Comparison of ENCODE assay signal across 8 cellular contexts in genomic region chr19:12939908-12940533, GRCh38. TPM values are rescaled to one million over a fixed set of nuclear protein-coding genes. Genes with fewer than 3 reads are reported as not detected.
DNase-seq lines count a peak whose midpoint lies in the region; ATAC-seq, FAIRE-seq and TF ChIP-seq lines count a peak whose summit lies in the region.

No MANE protein-coding gene starts in this region.

- TF ChIP-seq CTCF in brain microvascular endothelial cell (IDR thresholded peaks at IDR 0.05; ENCODE audit: low read depth, low read length, missing control alignments) (no peak), vagina (IDR thresholded peaks at IDR 0.05) (no peak)

- no peak for DNase-seq in stimulated activated naive CD8-positive, alpha-beta T cell treated with anti-CD3 and anti-CD28 coated beads, Interleukin-15, Interleukin-2, amounts not matched to agents 100 U/mL and 50 U/mL, for 24 hours
- DNase-seq in brain microvascular endothelial cell, result no peak
- DNase-seq in vagina (ENCODE audit: extremely low spot score in 2 of 2), result no peak
- DNase-seq in HTR-8/SVneo (ENCODE audit: insufficient read length, low spot score), result no peak
- no peak for DNase-seq in nucleus accumbens (lab: John Stamatoyannopoulos, UW)

- H3K36me3 ChIP-seq in brain microvascular endothelial cell (replicated peaks), result peaks cover 46% of the 10 kb centered on the region
- peaks cover 62% of the 10 kb centered on the region for H3K36me3 ChIP-seq in mesodermal cell (ENCODE audit: control insufficient read depth, insufficient read depth, low read length)
- H3K36me3 ChIP-seq in vagina, result peaks cover 0 to 50% of the 10 kb centered on the region in 2 donors

- WGBS in mesodermal cell (ENCODE audit: insufficient coverage in 2 of 2), 2 experiments, result 96 to 99% methylated on average over 9 to 11 of the region's 12 CpGs

- FAIRE-seq in HTR-8/SVneo (lab: Jason Lieb, UNC), result no peak

- H3K27ac ChIP-seq in brain microvascular endothelial cell, result no peak overlapping the region
- peak overlapping the region; percentile 36 for H3K27ac ChIP-seq in mesodermal cell (ENCODE audit: low read depth, low read length, severe bottlenecking)
- H3K27ac ChIP-seq in vagina, result peak overlapping the region; percentile 92

- ATAC-seq in stimulated activated naive CD8-positive, alpha-beta T cell treated with anti-CD3 and anti-CD28 coated beads, Interleukin-15, Interleukin-2, amounts not matched to agents 100 U/mL and 50 U/mL, for 24 hours, result no peak
- no peak for ATAC-seq in GM18517 (IDR thresholded peaks at IDR 0.05; ENCODE audit: unreplicated experiment)

- intact Hi-C loops in vagina (cut with DNase I), result no loop called here

- H3K27me3 Mint-ChIP-seq in stimulated activated naive CD8-positive, alpha-beta T cell treated with anti-CD3 and anti-CD28 coated beads, Interleukin-15, Interleukin-2, amounts not matched to agents 100 ng/mL and 50 ng/mL, for 24 hours, result no peaks in the 10 kb centered on the region

- peak overlapping the region; percentile 99 for H3K4me3 Mint-ChIP-seq in stimulated activated naive CD8-positive, alpha-beta T cell treated with anti-CD3 and anti-CD28 coated beads, Interleukin-15, Interleukin-2, amounts not matched to agents 100 ng/mL and 50 ng/mL, for 24 hours

- in situ Hi-C loops in brain microvascular endothelial cell (cut with HindIII; ENCODE audit: low pct_ligation_motif_present, low sequenced_read_pairs), result no loop called here

- H3K27me3 ChIP-seq in brain microvascular endothelial cell (replicated peaks) (no peaks in the 10 kb centered on the region), vagina (no peaks in the 10 kb centered on the region)

- no peak for TF ChIP-seq POLR2A in vagina (IDR thresholded peaks at IDR 0.05)

- H3K4me1 ChIP-seq in mesodermal cell (ENCODE audit: control insufficient read depth, insufficient read depth, low read length, poor library complexity, severe bottlenecking) (peaks cover 22% of the 10 kb centered on the region), vagina (peaks cover 66% of the 10 kb centered on the region)

- H3K27ac Mint-ChIP-seq in stimulated activated naive CD8-positive, alpha-beta T cell treated with anti-CD3 and anti-CD28 coated beads, Interleukin-15, Interleukin-2, amounts not matched to agents 100 ng/mL and 50 ng/mL, for 24 hours, result peak overlapping the region; percentile 97

- H3K9me3 ChIP-seq in mesodermal cell (ENCODE audit: control insufficient read depth, low read length), result no peaks in the 10 kb centered on the region
- no peaks in the 10 kb centered on the region for H3K9me3 ChIP-seq in vagina

- no peaks in the 10 kb centered on the region for H3K9me3 Mint-ChIP-seq in stimulated activated naive CD8-positive, alpha-beta T cell treated with anti-CD3 and anti-CD28 coated beads, Interleukin-15, Interleukin-2, amounts not matched to agents 100 ng/mL and 50 ng/mL, for 24 hours

- peaks cover 68% of the 10 kb centered on the region for H3K36me3 Mint-ChIP-seq in stimulated activated naive CD8-positive, alpha-beta T cell treated with anti-CD3 and anti-CD28 coated beads, Interleukin-15, Interleukin-2, amounts not matched to agents 100 ng/mL and 50 ng/mL, for 24 hours (ENCODE audit: low read depth)

- H3K4me3 ChIP-seq in brain microvascular endothelial cell (ENCODE audit: low read depth, low read length) (peak overlapping the region; percentile 99), mesodermal cell (ENCODE audit: extremely low read depth, insufficient read depth, low read length, poor library complexity, severe bottlenecking) (peak overlapping the region; percentile 100), vagina (peak overlapping the region; percentile 97 to 100)

- H3K4me1 Mint-ChIP-seq in stimulated activated naive CD8-positive, alpha-beta T cell treated with anti-CD3 and anti-CD28 coated beads, Interleukin-15, Interleukin-2, amounts not matched to agents 100 ng/mL and 50 ng/mL, for 24 hours (ENCODE audit: low read depth), result peaks cover 82% of the 10 kb centered on the region

RNA-seq across cellular contexts. Expression of gene CALR, which starts 1.6 kb away (rescaled TPM):
- polyA plus RNA-seq in mesodermal cell (2013, experiment 1 of 2), result 1,361 TPM
- polyA plus RNA-seq in mesodermal cell (2013, experiment 2 of 2), result 1,238 TPM
- total RNA-seq in vagina, result 303 TPM

RNA-seq across cellular contexts. Expression of gene RAD23A, which starts 5.6 kb away (rescaled TPM):
- polyA plus RNA-seq in mesodermal cell (2013, experiment 1 of 2), result 105 TPM
- 96.2 TPM for polyA plus RNA-seq in mesodermal cell (2013, experiment 2 of 2)
- 85.9 TPM for total RNA-seq in vagina

RNA-seq across cellular contexts. Expression of gene FARSA, which starts 6.5 kb away (rescaled TPM):
- polyA plus RNA-seq in mesodermal cell (2013, experiment 1 of 2), result 44.3 TPM
- 37.4 TPM for polyA plus RNA-seq in mesodermal cell (2013, experiment 2 of 2)
- total RNA-seq in vagina, result 44.2 TPM

RNA-seq across cellular contexts. Expression of gene GADD45GIP1, which starts 17.0 kb away (rescaled TPM):
- 53.0 TPM for polyA plus RNA-seq in mesodermal cell (2013, experiment 1 of 2)
- polyA plus RNA-seq in mesodermal cell (2013, experiment 2 of 2), result 42.4 TPM
- 80.3 TPM for total RNA-seq in vagina

RNA-seq across cellular contexts. Expression of gene SYCE2, which starts 20.9 kb away (rescaled TPM):
- 1.8 TPM for polyA plus RNA-seq in mesodermal cell (2013, experiment 1 of 2)
- 1.2 TPM for polyA plus RNA-seq in mesodermal cell (2013, experiment 2 of 2)
- total RNA-seq in vagina, result not detected
